Comparison of ENCODE assay signal across 28 cellular contexts in genomic region chr5:94254214-94254613, GRCh38.
DNase-seq lines count a peak whose midpoint lies in the region; ATAC-seq, FAIRE-seq and TF ChIP-seq lines count a peak whose summit lies in the region.
"Had no signal": no experiment of that assay in that cellular context is flagged by ENCODE, and none has a peak within 500 bp of the region (broad histone marks: within the 10 kb centered on the region; RNA-seq: fewer than 3 reads in every experiment).

No MANE protein-coding gene starts in this region.

- no peaks in the 10 kb centered on the region for H3K9me3 Mint-ChIP-seq in GM23338
- H3K9me3 Mint-ChIP-seq: activated T-cell treated with anti-CD3 and anti-CD28 coated beads, Interleukin-2, amount 50 U/mL, for 72 hours; brain; stimulated activated naive B cell treated with anti-CD40 and anti-IgM and Interleukin-4, amounts not matched to agents 10 μg/mL and 1 μg/mL and 100 μg/mL, for 72 hours had no signal

- no peaks in the 10 kb centered on the region for H3K36me3 ChIP-seq in GM23338 (ENCODE audit: insufficient read depth)
- H3K36me3 ChIP-seq in SJCRH30 = no peaks in the 10 kb centered on the region
- no peaks in the 10 kb centered on the region for H3K36me3 ChIP-seq in kidney (ENCODE audit: control insufficient read depth in 1 of 2, insufficient read depth in 2 of 2, low read length in 2 of 2)
- H3K36me3 ChIP-seq: adrenal gland, sigmoid colon, suprapubic skin, upper lobe of right lung had no signal

- H3K9ac ChIP-seq in kidney (ENCODE audit: low read length in 2 of 2) = no peak overlapping the region

- no peaks in the 10 kb centered on the region for H3K27me3 ChIP-seq in GM23338 (ENCODE audit: insufficient read depth)
- no peaks in the 10 kb centered on the region for H3K27me3 ChIP-seq in SJCRH30
- H3K27me3 ChIP-seq: adrenal gland, sigmoid colon, suprapubic skin, upper lobe of right lung had no signal

- no peaks in the 10 kb centered on the region; the same call in 2 of the 3 replicates for H3K36me3 Mint-ChIP-seq in GM23338 (ENCODE audit: low read depth)
- H3K36me3 Mint-ChIP-seq: brain; stimulated activated naive B cell treated with anti-CD40 and anti-IgM and Interleukin-4, amounts not matched to agents 10 μg/mL and 1 μg/mL and 100 μg/mL, for 72 hours had no signal

- TF ChIP-seq CTCF in GM23338 (conservative IDR thresholded peaks at IDR 0.05; ENCODE audit: low read depth in 2 of 2) (no peak; a peak in 1 of 4 replicates), LNCaP clone FGC (IDR thresholded peaks at IDR 0.05; ENCODE audit: control insufficient read depth, extremely low read depth, insufficient read depth) (0 out of 2 replicates have a peak, but pooled peaks have one; percentile 8), kidney (IDR thresholded peaks at IDR 0.05; ENCODE audit: borderline replicate concordance, extremely low read depth, insufficient read depth) (no peak)

- H2AFZ ChIP-seq in GM23338 = no peak overlapping the region

- peak; percentile 17 for DNase-seq in GM23338 (ENCODE audit: low spot score)
- DNase-seq in LNCaP clone FGC (ENCODE audit: low read depth) = no peak
- DNase-seq in SJCRH30 = peak; percentile 18 to 54
- peak; percentile 78 for DNase-seq in myocyte (ENCODE audit: low read depth)
- no peak for DNase-seq in kidney
- no peak for DNase-seq in dermis blood vessel endothelial cell
- no peak for DNase-seq in mesenteric fat pad (ENCODE audit: low spot score)
- DNase-seq: activated CD4-positive, alpha-beta T cell treated with anti-CD3 and anti-CD28 coated beads, Interleukin-2, amount 50 U/mL, for 4 hours; activated CD4-positive, CD25-positive, alpha-beta regulatory T cell; activated naive CD4-positive, alpha-beta T cell treated with Interleukin-2 at 50 U/mL for 16 hours; activated T-cell treated with anti-CD3 and anti-CD28 coated beads, Interleukin-2, amount 50 U/mL, for 72 hours; adrenal gland; Calu3; effector CD4-positive, alpha-beta T cell; left cardiac atrium; NCI-H1105 treated with DMSO at 0.1 percent for 48 hours; NCI-H2029; NCI-H526; sigmoid colon; stimulated activated CD4-positive, alpha-beta T cell treated with anti-CD3 and anti-CD28 coated beads, Interleukin-4, amount 100 ng/mL, for 4 hours; stimulated activated naive B cell treated with anti-CD40 and anti-IgM and Interleukin-4, amounts not matched to agents 10 μg/mL and 1 μg/mL and 100 μg/mL, for 72 hours; SW 1271; T1000; upper lobe of right lung had no signal

- FAIRE-seq in kidney (lab: Jason Lieb, UNC) = no peak
- FAIRE-seq: GM12891 had no signal

- no peak overlapping the region for H3K27ac ChIP-seq in GM23338 (ENCODE audit: low read depth)
- H3K27ac ChIP-seq in SJCRH30 = no peak overlapping the region
- H3K27ac ChIP-seq in kidney (ENCODE audit: low read depth in 2 of 2, low read length in 2 of 2) = no peak overlapping the region
- H3K27ac ChIP-seq: adrenal gland, epithelial cell of prostate, sigmoid colon, suprapubic skin, upper lobe of right lung had no signal

- H3K27ac Mint-ChIP-seq in GM23338 = no peak overlapping the region
- H3K27ac Mint-ChIP-seq: activated T-cell treated with anti-CD3 and anti-CD28 coated beads, Interleukin-2, amount 50 U/mL, for 72 hours; stimulated activated naive B cell treated with anti-CD40 and anti-IgM and Interleukin-4, amounts not matched to agents 10 μg/mL and 1 μg/mL and 100 μg/mL, for 72 hours had no signal

- no peak; the same call in 2 of the 3 replicates for ATAC-seq in GM23338
- ATAC-seq: activated T-cell treated with anti-CD3 and anti-CD28 coated beads, Interleukin-2, amount 50 U/mL, for 72 hours; left cardiac atrium; stimulated activated naive B cell treated with anti-CD40 and anti-IgM and Interleukin-4, amounts not matched to agents 10 μg/mL and 1 μg/mL and 100 μg/mL, for 72 hours; upper lobe of right lung had no signal

- H3K4me3 ChIP-seq in GM23338 = no peak overlapping the region
- no peak overlapping the region for H3K4me3 ChIP-seq in LNCaP clone FGC (ENCODE audit: low read depth, low read length)
- no peak overlapping the region for H3K4me3 ChIP-seq in SJCRH30
- H3K4me3 ChIP-seq in kidney (ENCODE audit: low read length in 2 of 2) = no peak overlapping the region
- H3K4me3 ChIP-seq: adrenal gland, sigmoid colon, suprapubic skin, upper lobe of right lung had no signal

- peaks cover 51% of the 10 kb centered on the region for H3K79me2 ChIP-seq in GM23338 (replicated peaks; ENCODE audit: insufficient read depth)

- no peak overlapping the region for H3K4me3 Mint-ChIP-seq in GM23338
- H3K4me3 Mint-ChIP-seq: activated T-cell treated with anti-CD3 and anti-CD28 coated beads, Interleukin-2, amount 50 U/mL, for 72 hours; brain; stimulated activated naive B cell treated with anti-CD40 and anti-IgM and Interleukin-4, amounts not matched to agents 10 μg/mL and 1 μg/mL and 100 μg/mL, for 72 hours had no signal

- intact Hi-C loops in kidney (cut with DNase I) = no loop called here

- no peaks in the 10 kb centered on the region for H3K9me2 ChIP-seq in GM23338 (ENCODE audit: insufficient read depth)

- no peaks in the 10 kb centered on the region for H3F3A ChIP-seq in GM23338 (replicated peaks; ENCODE audit: low read depth)

- H3K9me3 ChIP-seq in SJCRH30 (replicated peaks) (no peaks in the 10 kb centered on the region), kidney (ENCODE audit: control insufficient read depth in 1 of 2, low read length in 2 of 2) (no peaks in the 10 kb centered on the region)
- H3K9me3 ChIP-seq: sigmoid colon, suprapubic skin, upper lobe of right lung had no signal

- H3K4me2 ChIP-seq in GM23338 = no peak overlapping the region

- H3K4me1 Mint-ChIP-seq in GM23338 = peaks cover 26% of the 10 kb centered on the region
- H3K4me1 Mint-ChIP-seq: stimulated activated naive B cell treated with anti-CD40 and anti-IgM and Interleukin-4, amounts not matched to agents 10 μg/mL and 1 μg/mL and 100 μg/mL, for 72 hours had no signal

- no peaks in the 10 kb centered on the region for H4K20me1 ChIP-seq in GM23338 (replicated peaks; ENCODE audit: insufficient read depth)

- peaks cover 24% of the 10 kb centered on the region for H3K4me1 ChIP-seq in GM23338 (ENCODE audit: insufficient read depth)
- no peaks in the 10 kb centered on the region for H3K4me1 ChIP-seq in SJCRH30
- H3K4me1 ChIP-seq in kidney (ENCODE audit: control insufficient read depth in 1 of 2, insufficient read depth in 1 of 2, low read depth in 1 of 2, low read length in 2 of 2) = no peaks in the 10 kb centered on the region
- H3K4me1 ChIP-seq: adrenal gland, sigmoid colon, suprapubic skin, upper lobe of right lung had no signal

- peaks cover 2% of the 10 kb centered on the region for H3K27me3 Mint-ChIP-seq in GM23338 (ENCODE audit: insufficient read depth, low read depth, poor library complexity)
- H3K27me3 Mint-ChIP-seq: brain; stimulated activated naive B cell treated with anti-CD40 and anti-IgM and Interleukin-4, amounts not matched to agents 10 μg/mL and 1 μg/mL and 100 μg/mL, for 72 hours had no signal

TF ChIP-seq in GM23338, 12 proteins besides CTCF, POLR2A, EP300 and RAD21:
- no peak for TF ChIP-seq POLR2AphosphoS5 (IDR thresholded peaks at IDR 0.05; ENCODE audit: low read depth)
- no peak for TF ChIP-seq ZNF114 (CRISPR knock-in tag; IDR thresholded peaks at IDR 0.05)
- no peak for TF ChIP-seq ETS1 (IDR thresholded peaks at IDR 0.05)
- TF ChIP-seq CREB1 (CRISPR knock-in tag; IDR thresholded peaks at IDR 0.05; ENCODE audit: low read depth) = no peak
TF ChIP-seq in GM23338: peak in this region for 0.

Comparison
In these comparisons a context has a peak if more than half of its experiments do, and no peak if none do; other contexts are left out.
1. DNase-seq: peak in GM23338 (single experiment), SJCRH30 (2 of 2) and myocyte (single experiment); none in LNCaP clone FGC (single experiment), kidney (single experiment), dermis blood vessel endothelial cell (single experiment) and mesenteric fat pad (single experiment).